ENCODE assay signal across 8 cellular contexts in the genomic region with DNA sequence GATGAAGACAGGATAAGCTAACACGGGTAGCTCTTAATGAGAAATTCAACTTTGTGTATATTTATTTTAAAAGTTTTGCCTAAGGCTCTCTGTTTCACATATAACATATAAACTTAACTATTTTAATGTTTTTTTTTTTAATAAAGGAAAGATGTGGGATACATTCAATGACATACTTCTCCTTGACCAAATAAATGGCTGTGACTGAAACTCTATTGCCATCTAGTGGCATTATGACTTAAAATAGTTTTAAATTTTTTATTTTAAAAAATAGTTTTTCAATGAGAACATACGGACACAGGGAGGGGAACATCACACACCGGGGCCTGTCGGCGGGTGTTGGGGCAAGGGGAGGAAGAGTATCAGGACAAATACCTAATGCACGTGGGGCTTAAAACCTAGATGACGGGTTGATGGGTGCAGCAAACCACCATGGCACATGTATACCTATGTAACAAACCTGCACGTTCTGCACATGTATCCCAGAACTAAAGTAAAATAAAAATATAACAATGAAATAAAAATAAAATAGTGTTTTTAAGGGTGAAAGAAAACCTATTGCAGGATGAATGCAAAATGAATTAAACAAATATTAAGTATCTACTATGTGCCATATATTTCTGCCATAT.
A peak's percentile ranks its signal among the peaks of the same experiment; 100 is the strongest.
DNase-seq lines count a peak whose midpoint lies in the region; ATAC-seq, FAIRE-seq and TF ChIP-seq lines count a peak whose summit lies in the region.

No MANE protein-coding gene starts in this region.

- H3K4me3 ChIP-seq in adrenal gland (no peak overlapping the region), HepG2 (replicated peaks in 1 of 3; ENCODE audit: insufficient read depth in 1 of 3, low read depth in 2 of 3, low read length in 3 of 3) (no peak overlapping the region)

- no peak for FAIRE-seq in HepG2 (lab: Jason Lieb, UNC)

- TF ChIP-seq EP300 in HepG2 (IDR thresholded peaks at IDR 0.05; ENCODE audit: low read depth in 2 of 2, low read length in 2 of 2) = no peak
- TF ChIP-seq EP300 in HepG2 (CRISPR knock-in tag; IDR thresholded peaks at IDR 0.05; ENCODE audit: borderline replicate concordance) = no peak

- TF ChIP-seq CTCF in adrenal gland (IDR thresholded peaks at IDR 0.05) (peak; percentile 12 to 62 (median 42)), HepG2 (CRISPR knock-in tag; IDR thresholded peaks at IDR 0.05) (peak; percentile 41)

- TF ChIP-seq POLR2A in adrenal gland (IDR thresholded peaks at IDR 0.05) (no peak), HepG2 (IDR thresholded peaks at IDR 0.05; ENCODE audit: insufficient read depth in 1 of 2, low read depth in 2 of 2, low read length in 2 of 2) (no peak)

- H2AFZ ChIP-seq in HepG2 (ENCODE audit: low read length) = no peak overlapping the region

- no peak for TF ChIP-seq RAD21 in HepG2 (CRISPR knock-in tag; IDR thresholded peaks at IDR 0.05)

- no peaks in the 10 kb centered on the region for H3K36me3 ChIP-seq in adrenal gland (replicated peaks in 1 of 2)
- H3K36me3 ChIP-seq in HepG2 (replicated peaks in 1 of 2; ENCODE audit: control insufficient read depth in 1 of 2, insufficient read depth in 2 of 2, low read length in 2 of 2) = no peaks in the 10 kb centered on the region

- no peaks in the 10 kb centered on the region for H4K20me1 ChIP-seq in HepG2 (ENCODE audit: insufficient read depth, low read length)

- ATAC-seq in HepG2 = no peak

- no TSS peak for BruUV-seq in HepG2 (replicated peaks; lab: Mats Ljungman, UMichigan)

- in situ Hi-C loops in HepG2 (cut with HindIII; ENCODE audit: extremely low pct_ligation_motif_present, low pct_unique_long_range_greater_than_20kb) = loop anchor here (10.0 kb wide), 1 partner anchor 268 kb away; no protein-coding TSS in a partner anchor

- no peak overlapping the region for H3K9ac ChIP-seq in HepG2 (ENCODE audit: insufficient read depth, low read depth, low read length)

- H3K27ac ChIP-seq in adrenal gland = no peak overlapping the region
- no peak overlapping the region for H3K27ac ChIP-seq in HepG2 (ENCODE audit: extremely low read length, insufficient read depth, low read length)

- H3K79me2 ChIP-seq in HepG2 (ENCODE audit: insufficient read depth, low read length) = no peaks in the 10 kb centered on the region

- H3K4me1 ChIP-seq in adrenal gland (replicated peaks in 1 of 2) (no peaks in the 10 kb centered on the region), HepG2 (ENCODE audit: insufficient read depth, low read length) (no peaks in the 10 kb centered on the region)

- WGBS in adrenal gland, 4 donors = 22 to 33% (median 29%) methylated on average over 8 of the region's 8 CpGs
- WGBS in HepG2 (ENCODE audit: low lambda C conversion rate) = 24% methylated on average over 8 of the region's 8 CpGs

- H3K27me3 ChIP-seq in adrenal gland (no peaks in the 10 kb centered on the region), HepG2 (ENCODE audit: control insufficient read depth in 1 of 2, insufficient read depth in 2 of 2, low read length in 2 of 2) (no peaks in the 10 kb centered on the region)

- no peak overlapping the region for H3K4me2 ChIP-seq in HepG2 (ENCODE audit: low read depth, low read length)

- intact Hi-C loops in adrenal gland (cut with DNase I) = loop anchor here (5.0 to 10.0 kb wide), 2 partner anchors 268 to 271 kb away; no protein-coding TSS in a partner anchor
- intact Hi-C loops in HepG2 (cut with micrococcal nuclease; ENCODE audit: unreplicated experiment) = loop anchor here (1.0 to 10.0 kb wide), 2 partner anchors 269 to 688 kb away; no protein-coding TSS in a partner anchor

- DNase-seq in ELR (ENCODE audit: low read depth) = peak; percentile 80
- DNase-seq in NCI-H1417 treated with DMSO at 0.1 percent for 48 hours (lab: John Stamatoyannopoulos, UW) = peak; percentile 26
- DNase-seq in adrenal gland = no peak
- peak; percentile 43 for DNase-seq in HepG2 (ENCODE audit: low spot score)
- no peak for DNase-seq in putamen (ENCODE audit: low spot score)
- DNase-seq in stimulated activated CD4-positive, alpha-beta T cell treated with anti-CD3 and anti-CD28 coated beads, Interleukin-2, amount 100 ng/mL, for 48 hours = no peak
- no peak for DNase-seq in activated CD4-positive, alpha-beta T cell treated with anti-CD3 and anti-CD28 coated beads for 4 hours
- no peak for DNase-seq in UCSD-AML1 (lab: John Stamatoyannopoulos, UW; ENCODE audit: unreplicated experiment)

- POLR2A ChIA-PET in HepG2 (lab: Yijun Ruan, JAX) = no interaction called here

- H3K9me3 ChIP-seq in adrenal gland (replicated peaks in 1 of 3) (no peaks in the 10 kb centered on the region), HepG2 (ENCODE audit: low read length) (no peaks in the 10 kb centered on the region)

- CTCF ChIA-PET in HepG2 (lab: Yijun Ruan, JAX; ENCODE audit: low intra/inter-chr PET ratio, low total read pairs) = interaction anchor here (1.6 kb wide), 1 partner anchor 269 kb away, joined by 12 read pairs; no protein-coding TSS in a partner anchor

TF ChIP-seq in HepG2, 621 proteins besides CTCF, POLR2A, EP300 and RAD21:
- peak; percentile 74 for TF ChIP-seq STAG1 (CRISPR knock-in tag; IDR thresholded peaks at IDR 0.05)
- 0 out of 2 replicates have a peak, but pooled peaks have one; percentile 29 for TF ChIP-seq SMC3 (IDR thresholded peaks at IDR 0.05; ENCODE audit: low read length)
- TF ChIP-seq PCBP2 (optimal IDR thresholded peaks at IDR 0.05; ENCODE audit: low read depth, low read length, poor library complexity, severe bottlenecking) = no peak
TF ChIP-seq in HepG2: peak in this region for 2.

Comparison
In these comparisons a context has a peak if more than half of its experiments do, and no peak if none do; other contexts are left out.
1. DNase-seq: peak in ELR (single experiment), NCI-H1417 treated with DMSO at 0.1 percent for 48 hours (single experiment) and HepG2 (single experiment); none in adrenal gland (0 of 7), putamen (single experiment), stimulated activated CD4-positive, alpha-beta T cell treated with anti-CD3 and anti-CD28 coated beads, Interleukin-2, amount 100 ng/mL, for 48 hours (0 of 2), activated CD4-positive, alpha-beta T cell treated with anti-CD3 and anti-CD28 coated beads for 4 hours (0 of 2) and UCSD-AML1 (single experiment).